In the genomic region with DNA sequence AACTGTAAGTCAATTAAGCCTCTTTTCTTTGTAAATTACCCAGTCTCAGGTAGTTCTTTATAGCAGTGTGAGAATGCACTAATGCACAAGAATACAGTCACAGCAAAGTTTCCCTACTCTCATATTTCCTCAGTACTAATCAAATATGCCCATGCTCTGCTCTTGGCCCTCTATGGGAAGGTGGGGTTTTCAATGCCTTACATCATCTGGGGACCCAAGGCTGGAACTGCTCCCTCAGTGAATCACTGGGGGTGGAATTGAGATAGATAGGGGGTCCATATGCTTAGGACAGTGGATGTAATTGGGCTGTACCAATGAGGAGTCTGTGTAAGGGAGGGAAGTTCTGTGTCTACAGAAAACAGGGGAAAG, we compare ENCODE assay signal across 15 cellular contexts. TPM values are rescaled to one million over a fixed set of nuclear protein-coding genes. Genes with fewer than 3 reads are reported as not detected.
"Had no signal": no experiment of that assay in that cellular context is flagged by ENCODE, and none has a peak within 500 bp of the region (broad histone marks: within the 10 kb centered on the region; RNA-seq: fewer than 3 reads in every experiment).

No MANE protein-coding gene starts in this region.

- ATAC-seq: activated CD4-positive, alpha-beta T cell treated with anti-CD3 and anti-CD28 coated beads for 36 hours; natural killer cell; stimulated activated effector memory CD8-positive, alpha-beta T cell treated with anti-CD3 and anti-CD28 coated beads, Interleukin-12 subunit alpha, Interleukin-12 subunit beta, amount 100 ng/mL, for 72 hours had no signal

- DNase-seq: activated CD4-positive, alpha-beta memory T cell treated with anti-CD3 and anti-CD28 coated beads, Interleukin-2, amount 10 ng/mL, durations not matched to agents 7 days and 5 days; activated CD4-positive, alpha-beta T cell treated with anti-CD3 and anti-CD28 coated beads for 36 hours; activated T-cell treated with anti-CD3 and anti-CD28 coated beads, Interleukin-2, amount 50 U/mL, for 48 hours; cortex of kidney; effector memory CD4-positive, alpha-beta T cell; glutamatergic neuron; immature natural killer cell; left cardiac atrium; natural killer cell; substantia nigra; T-helper 9 cell; upper lobe of right lung had no signal

- H3K9me3 ChIP-seq: right atrium auricular region, upper lobe of right lung had no signal

- H3K4me3 ChIP-seq: right atrium auricular region, upper lobe of right lung had no signal

- H3K36me3 ChIP-seq: right atrium auricular region, upper lobe of right lung had no signal

- H3K27me3 ChIP-seq: right atrium auricular region, upper lobe of right lung had no signal

- FAIRE-seq: small intestine had no signal

RNA-seq across cellular contexts. Expression of a gene that starts 16.9 kb away (rescaled TPM):
- polyA plus RNA-seq: immature natural killer cell had no signal

RNA-seq across cellular contexts. Expression of a gene that starts 57.3 kb away (rescaled TPM):
- total RNA-seq: activated CD4-positive, alpha-beta memory T cell treated with anti-CD3 and anti-CD28 coated beads, Interleukin-2, amount 10 ng/mL, durations not matched to agents 7 days and 5 days; activated CD4-positive, alpha-beta T cell treated with anti-CD3 and anti-CD28 coated beads for 36 hours; natural killer cell had no signal
- polyA plus RNA-seq: immature natural killer cell had no signal
